1 cellular context compared by ENCODE assay signal in genomic region chr14:61477845-61478438, GRCh38.
A peak's percentile ranks its signal among the peaks of the same experiment; 100 is the strongest.
TF ChIP-seq lines count a peak whose summit lies in the region.

No MANE protein-coding gene starts in this region.

TF ChIP-seq in A549, 52 proteins besides CTCF, POLR2A, EP300 and RAD21 (continued from another document):
- peak; percentile 83 for TF ChIP-seq EHF (CRISPR knock-in tag; IDR thresholded peaks at IDR 0.05)
- 0 out of 2 replicates have a peak, but pooled peaks have one; percentile 14 for TF ChIP-seq FOSB (CRISPR knock-in tag; IDR thresholded peaks at IDR 0.05)
- TF ChIP-seq BCL3 (IDR thresholded peaks at IDR 0.05): no peak
- TF ChIP-seq FOSL2 (IDR thresholded peaks at IDR 0.05): no peak
- TF ChIP-seq FOSL2 (CRISPR knock-in tag; IDR thresholded peaks at IDR 0.05): 0 out of 2 replicates have a peak, but pooled peaks have one; percentile 21
- TF ChIP-seq USF2 (IDR thresholded peaks at IDR 0.05): no peak
- no peak for TF ChIP-seq E2F6 (IDR thresholded peaks at IDR 0.05; ENCODE audit: borderline replicate concordance, low read depth)
- TF ChIP-seq CEBPB (IDR thresholded peaks at IDR 0.05): no peak
- TF ChIP-seq POLR2AphosphoS2 (conservative IDR thresholded peaks at IDR 0.05; ENCODE audit: low read length): no peak
- no peak for TF ChIP-seq HMGXB4 (CRISPR knock-in tag; IDR thresholded peaks at IDR 0.05; ENCODE audit: borderline replicate concordance)
- TF ChIP-seq ESRRA (IDR thresholded peaks at IDR 0.05; ENCODE audit: borderline replicate concordance, low read length): no peak
- TF ChIP-seq PBX3 (IDR thresholded peaks at IDR 0.05): no peak
- no peak for TF ChIP-seq MYC (IDR thresholded peaks at IDR 0.05; ENCODE audit: borderline replicate concordance, low read length)
- no peak for TF ChIP-seq ZNF302 (CRISPR knock-in tag; IDR thresholded peaks at IDR 0.05)
- TF ChIP-seq NR3C1 (IDR thresholded peaks at IDR 0.05): no peak
- TF ChIP-seq CHD2 (IDR thresholded peaks at IDR 0.05; ENCODE audit: low read length, partially characterized antibody): no peak
- no peak for TF ChIP-seq CHD4 (IDR thresholded peaks at IDR 0.05; ENCODE audit: borderline replicate concordance)
- no peak for TF ChIP-seq HDAC2 (IDR thresholded peaks at IDR 0.05)
- no peak for TF ChIP-seq GATA3 (IDR thresholded peaks at IDR 0.05; ENCODE audit: borderline replicate concordance)
- no peak for TF ChIP-seq FOXS1 (CRISPR knock-in tag; IDR thresholded peaks at IDR 0.05)
- no peak for TF ChIP-seq MAZ (IDR thresholded peaks at IDR 0.05; ENCODE audit: borderline replicate concordance, low read depth, low read length)
- TF ChIP-seq BHLHE40 (IDR thresholded peaks at IDR 0.05; ENCODE audit: low read depth, low read length): no peak
- TF ChIP-seq KDM1A (IDR thresholded peaks at IDR 0.05; ENCODE audit: low read depth): peak; percentile 28; the same call in 1 of the 2 replicates
- no peak for TF ChIP-seq ZFP36 (IDR thresholded peaks at IDR 0.05; ENCODE audit: borderline replicate concordance, partially characterized antibody)
- TF ChIP-seq ATOH8 (CRISPR knock-in tag; IDR thresholded peaks at IDR 0.05; ENCODE audit: low read depth): peak; percentile 98
- TF ChIP-seq TP53 (CRISPR knock-in tag; IDR thresholded peaks at IDR 0.05): 0 out of 2 replicates have a peak, but pooled peaks have one; percentile 73
- TF ChIP-seq PHF8 (IDR thresholded peaks at IDR 0.05; ENCODE audit: borderline replicate concordance, low read depth): no peak
- no peak for TF ChIP-seq REST (IDR thresholded peaks at IDR 0.05)
- no peak for TF ChIP-seq RCOR1 (IDR thresholded peaks at IDR 0.05; ENCODE audit: low read depth, low read length)
- TF ChIP-seq CBX8 (IDR thresholded peaks at IDR 0.05): no peak
- peak; percentile 41 for TF ChIP-seq RARB (CRISPR knock-in tag; IDR thresholded peaks at IDR 0.05)
- no peak for TF ChIP-seq KDM5A (IDR thresholded peaks at IDR 0.05)
- TF ChIP-seq SREBF2 (IDR thresholded peaks at IDR 0.05): no peak
- TF ChIP-seq HOXB13 (CRISPR knock-in tag; IDR thresholded peaks at IDR 0.05; ENCODE audit: low read depth): peak; percentile 96
- TF ChIP-seq HES2 (IDR thresholded peaks at IDR 0.05): no peak
- TF ChIP-seq ELK1 (IDR thresholded peaks at IDR 0.05; ENCODE audit: low read depth, low read length): no peak
- no peak for TF ChIP-seq NFE2L2 (conservative IDR thresholded peaks at IDR 0.05; ENCODE audit: low read length)
- peak; percentile 79 for TF ChIP-seq TFCP2L1 (CRISPR knock-in tag; IDR thresholded peaks at IDR 0.05)
- TF ChIP-seq MAX (IDR thresholded peaks at IDR 0.05): peak; percentile 78
- no peak; a peak in 1 of 5 replicates for TF ChIP-seq JUN (IDR thresholded peaks at IDR 0.05)
